8 cellular contexts compared by ENCODE assay signal in the genomic region with DNA sequence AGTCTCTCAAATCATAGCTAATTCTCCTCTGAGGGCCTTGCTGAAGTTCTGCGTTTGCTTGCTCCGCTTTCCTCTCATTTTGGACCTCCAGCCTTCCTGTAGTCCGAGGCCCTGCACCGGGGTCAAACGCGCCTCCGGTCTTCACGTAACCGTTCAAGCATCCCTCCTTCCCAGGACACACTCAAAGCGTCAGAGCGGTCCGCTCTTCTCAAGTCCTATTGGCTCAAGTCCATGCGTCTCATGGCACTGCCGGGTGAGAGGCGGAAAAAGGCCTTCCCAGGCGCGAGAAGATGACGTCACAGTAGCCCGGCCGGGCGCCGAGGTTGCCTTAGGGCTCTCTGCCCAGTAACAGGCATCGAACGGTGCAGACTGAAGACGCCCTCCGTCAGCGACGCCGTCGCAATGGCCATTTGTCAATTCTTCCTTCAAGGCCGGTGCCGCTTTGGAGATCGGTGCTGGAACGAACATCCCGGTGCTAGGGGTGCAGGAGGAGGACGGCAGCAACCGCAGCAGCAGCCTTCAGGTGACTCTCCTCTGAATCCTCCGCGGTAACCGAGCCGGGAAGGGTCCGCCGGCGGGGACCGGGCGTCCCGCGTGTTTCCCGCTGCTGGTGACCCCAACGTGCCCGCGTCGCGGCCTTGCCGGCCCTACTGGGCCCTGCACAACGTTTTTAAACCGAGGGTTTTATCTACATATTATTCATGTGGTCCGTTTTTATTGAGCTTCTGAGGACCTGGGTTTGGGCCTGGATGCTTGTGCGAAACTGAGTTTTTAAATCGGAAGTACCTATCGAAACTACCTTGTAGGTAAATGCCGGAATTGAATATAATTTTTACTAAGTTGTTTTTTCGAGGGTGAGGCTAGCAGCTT. TPM values are rescaled to one million over a fixed set of nuclear protein-coding genes. Genes with fewer than 3 reads are reported as not detected.
DNase-seq lines count a peak whose midpoint lies in the region; ATAC-seq lines count a peak whose summit lies in the region.

A gene with protein sequence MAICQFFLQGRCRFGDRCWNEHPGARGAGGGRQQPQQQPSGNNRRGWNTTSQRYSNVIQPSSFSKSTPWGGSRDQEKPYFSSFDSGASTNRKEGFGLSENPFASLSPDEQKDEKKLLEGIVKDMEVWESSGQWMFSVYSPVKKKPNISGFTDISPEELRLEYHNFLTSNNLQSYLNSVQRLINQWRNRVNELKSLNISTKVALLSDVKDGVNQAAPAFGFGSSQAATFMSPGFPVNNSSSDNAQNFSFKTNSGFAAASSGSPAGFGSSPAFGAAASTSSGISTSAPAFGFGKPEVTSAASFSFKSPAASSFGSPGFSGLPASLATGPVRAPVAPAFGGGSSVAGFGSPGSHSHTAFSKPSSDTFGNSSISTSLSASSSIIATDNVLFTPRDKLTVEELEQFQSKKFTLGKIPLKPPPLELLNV (plus strand): TSS at position 365 of the 870 bp plus-strand sequence. CDS start 38 bp downstream, at position 403.

- DNase-seq in NCI-H1092 treated with DMSO at 0.1 percent for 48 hours (lab: John Stamatoyannopoulos, UW) (peak; percentile 99), SKM-1 (lab: John Stamatoyannopoulos, UW; ENCODE audit: unreplicated experiment) (peak; percentile 98), glomerular endothelial cell (ENCODE audit: extremely low read depth, low read depth, low spot score) (peak; percentile 97), occipital lobe (lab: John Stamatoyannopoulos, UW) (peak; percentile 89)
- peak; percentile 92 to 97 for DNase-seq in activated naive CD4-positive, alpha-beta T cell treated with anti-CD3 and anti-CD28 coated beads, Interleukin-2, amount 50 U/mL, for 72 hours (ENCODE audit: low spot score in 2 of 2)

- ATAC-seq in HG02610 (IDR thresholded peaks at IDR 0.05; ENCODE audit: unreplicated experiment), result peak; percentile 96
- ATAC-seq in activated naive CD4-positive, alpha-beta T cell treated with anti-CD3 and anti-CD28 coated beads, Interleukin-2, amount 50 U/mL, for 72 hours, result peak; percentile 97 to 99

- peak within 1 kb of the TSS; percentile 94 to 100 for H3K27ac Mint-ChIP-seq in activated naive CD4-positive, alpha-beta T cell treated with anti-CD3 and anti-CD28 coated beads, Interleukin-2, amount 50 U/mL, for 72 hours

- peak within 1 kb of the TSS; percentile 40 for H3K27ac ChIP-seq in temporal lobe (ENCODE audit: low read depth, low read length)

- H3K36me3 Mint-ChIP-seq in activated naive CD4-positive, alpha-beta T cell treated with anti-CD3 and anti-CD28 coated beads, Interleukin-2, amount 50 U/mL, for 72 hours, result peaks cover 10 to 21% of the 10 kb centered on the region in 2 donors

- peak within 1 kb of the TSS; percentile 88 for H3K4me3 ChIP-seq in GM08714 (ENCODE audit: low read length)

- H3K9me3 Mint-ChIP-seq in activated naive CD4-positive, alpha-beta T cell treated with anti-CD3 and anti-CD28 coated beads, Interleukin-2, amount 50 U/mL, for 72 hours, result no peaks in the 10 kb centered on the region

RNA-seq across cellular contexts. Expression of the gene that starts here (rescaled TPM):
- total RNA-seq in activated naive CD4-positive, alpha-beta T cell treated with anti-CD3 and anti-CD28 coated beads, Interleukin-2, amount 50 U/mL, for 72 hours, result 10 to 100 TPM; 18.9 to 36.1 TPM
- total RNA-seq in glomerular endothelial cell, result 25.9 and 34.4 TPM in 2 replicates
- total RNA-seq in occipital lobe, result 63.6 TPM
- 55.6 TPM for total RNA-seq in temporal lobe

Comparison
In these comparisons a context has a peak if more than half of its experiments do, and no peak if none do; other contexts are left out.
1. Peak in every context shown above with its lines: DNase-seq, ATAC-seq, H3K4me3 ChIP-seq and H3K27ac ChIP-seq.